In the genomic region with DNA sequence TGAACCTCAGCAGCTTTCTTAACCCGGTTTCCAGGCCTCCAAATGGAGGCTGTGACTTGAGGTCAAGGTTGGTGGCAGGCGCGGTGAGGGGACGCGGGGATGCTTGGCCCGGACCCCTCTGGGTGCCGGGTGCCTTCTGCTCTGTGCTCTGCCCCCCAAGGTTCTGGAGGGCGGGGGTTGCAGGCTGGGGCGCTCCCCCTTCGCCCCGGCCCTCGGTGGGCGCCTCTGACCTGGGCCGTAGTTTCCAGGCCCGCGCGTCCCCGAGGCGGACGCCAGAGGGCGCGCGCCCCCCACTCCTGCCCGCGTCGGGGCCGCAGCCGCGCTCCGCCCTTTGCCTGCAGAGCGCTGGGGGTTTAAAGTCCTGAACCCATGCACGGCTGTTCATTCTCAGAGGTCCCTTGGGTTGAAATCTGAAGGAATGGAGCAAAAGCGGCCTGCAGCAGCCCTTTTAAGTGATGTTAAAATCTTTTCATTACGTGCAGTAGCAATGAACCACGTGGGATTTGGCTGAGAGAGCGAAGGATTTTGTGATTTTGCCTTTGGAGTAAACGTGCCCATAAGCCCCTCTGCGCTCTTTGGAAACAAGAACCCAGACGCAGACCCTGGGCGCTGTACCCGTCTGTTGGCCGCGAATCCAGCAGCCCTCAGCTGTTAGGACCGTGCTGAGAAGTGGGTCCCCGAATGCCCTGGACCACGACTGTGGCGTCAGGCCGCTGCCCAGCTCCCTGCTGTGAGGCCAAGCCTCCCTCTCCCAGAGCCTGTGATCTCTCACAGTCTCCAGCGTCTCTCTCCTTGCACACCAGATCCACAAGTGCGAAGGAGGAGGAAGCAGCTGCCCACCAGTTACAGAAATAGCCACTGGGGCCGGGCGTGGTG, we compare ENCODE assay signal across 8 cellular contexts.
DNase-seq lines count a peak whose midpoint lies in the region; ATAC-seq, FAIRE-seq and TF ChIP-seq lines count a peak whose summit lies in the region.

No MANE protein-coding gene starts in this region.

- peaks cover 10% of the 10 kb centered on the region for H3K27me3 Mint-ChIP-seq in activated T-helper 17 cell treated with anti-CD3 and anti-CD28 coated beads, Interleukin-2, amount 50 U/mL, for 72 hours

- no peaks in the 10 kb centered on the region for H3K4me1 ChIP-seq in kidney (ENCODE audit: control insufficient read depth in 1 of 2, insufficient read depth in 1 of 2, low read depth in 1 of 2, low read length in 2 of 2)
- peaks cover 7% of the 10 kb centered on the region for H3K4me1 ChIP-seq in effector memory CD4-positive, alpha-beta T cell (ENCODE audit: control insufficient read depth, insufficient read depth, low read length, poor library complexity, severe bottlenecking)

- intact Hi-C loops in kidney (cut with DNase I), result no loop called here

- H3K9me3 ChIP-seq in kidney (ENCODE audit: control insufficient read depth in 1 of 2, low read length in 2 of 2), result no peaks in the 10 kb centered on the region
- no peaks in the 10 kb centered on the region for H3K9me3 ChIP-seq in effector memory CD4-positive, alpha-beta T cell (ENCODE audit: control insufficient read depth, low read length)

- no peak overlapping the region for H3K9ac ChIP-seq in kidney (ENCODE audit: low read length in 2 of 2)

- no peak overlapping the region for H3K4me3 Mint-ChIP-seq in activated T-helper 17 cell treated with anti-CD3 and anti-CD28 coated beads, Interleukin-2, amount 50 U/mL, for 72 hours

- no peak for FAIRE-seq in kidney (lab: Jason Lieb, UNC)

- ATAC-seq in GM18502 (IDR thresholded peaks at IDR 0.05; ENCODE audit: poor library complexity, unreplicated experiment) (peak; percentile 81), HG03354 (IDR thresholded peaks at IDR 0.05; ENCODE audit: poor library complexity, severe bottlenecking, unreplicated experiment) (peak; percentile 82)
- peak; percentile 52 for ATAC-seq in activated T-helper 17 cell treated with anti-CD3 and anti-CD28 coated beads, Interleukin-2, amount 50 U/mL, for 72 hours (replicated peaks)

- no peaks in the 10 kb centered on the region for H3K36me3 ChIP-seq in kidney (ENCODE audit: control insufficient read depth in 1 of 2, insufficient read depth in 2 of 2, low read length in 2 of 2)
- no peaks in the 10 kb centered on the region for H3K36me3 ChIP-seq in effector memory CD4-positive, alpha-beta T cell (ENCODE audit: control insufficient read depth, insufficient read depth, low read length)

- peak overlapping the region in 1 of 2 donors; percentile 17 for H3K4me3 ChIP-seq in kidney (ENCODE audit: low read length in 2 of 2)
- no peak overlapping the region for H3K4me3 ChIP-seq in effector memory CD4-positive, alpha-beta T cell (ENCODE audit: insufficient read depth, low read depth, low read length, poor library complexity, severe bottlenecking)

- no peaks in the 10 kb centered on the region for H3K36me3 Mint-ChIP-seq in activated T-helper 17 cell treated with anti-CD3 and anti-CD28 coated beads, Interleukin-2, amount 50 U/mL, for 72 hours (ENCODE audit: low read depth)

- H3K27me3 ChIP-seq in effector memory CD4-positive, alpha-beta T cell (replicated peaks; ENCODE audit: control insufficient read depth, insufficient read depth, low read length, poor library complexity, severe bottlenecking), result no peaks in the 10 kb centered on the region

- H3K27ac Mint-ChIP-seq in activated T-helper 17 cell treated with anti-CD3 and anti-CD28 coated beads, Interleukin-2, amount 50 U/mL, for 72 hours, result no peak overlapping the region

- peak; percentile 64 for TF ChIP-seq CTCF in kidney (IDR thresholded peaks at IDR 0.05; ENCODE audit: borderline replicate concordance, extremely low read depth, insufficient read depth)

- no peaks in the 10 kb centered on the region for H3K4me1 Mint-ChIP-seq in activated T-helper 17 cell treated with anti-CD3 and anti-CD28 coated beads, Interleukin-2, amount 50 U/mL, for 72 hours

- no peaks in the 10 kb centered on the region for H3K9me3 Mint-ChIP-seq in activated T-helper 17 cell treated with anti-CD3 and anti-CD28 coated beads, Interleukin-2, amount 50 U/mL, for 72 hours

- DNase-seq in AG20443 (ENCODE audit: low spot score), result peak; percentile 79
- DNase-seq in kidney, result no peak
- peak; percentile 42 for DNase-seq in superior temporal gyrus (ENCODE audit: extremely low spot score)
- DNase-seq in RKO (ENCODE audit: low spot score), result no peak
- no peak for DNase-seq in effector memory CD4-positive, alpha-beta T cell

- no peak overlapping the region for H3K27ac ChIP-seq in kidney (ENCODE audit: low read depth in 2 of 2, low read length in 2 of 2)
- no peak overlapping the region for H3K27ac ChIP-seq in effector memory CD4-positive, alpha-beta T cell (ENCODE audit: insufficient read depth, low read length, poor library complexity, severe bottlenecking)

Comparison
In these comparisons a context has a peak if more than half of its experiments do, and no peak if none do; other contexts are left out.
1. DNase-seq: peak in AG20443 (single experiment) and superior temporal gyrus (single experiment); none in kidney (single experiment), RKO (single experiment) and effector memory CD4-positive, alpha-beta T cell (0 of 3).
2. Peak in every context shown above with its lines, with median percentiles within 50 percentile points of each other: ATAC-seq.